In genomic region chr1:29044010-29044409, GRCh38 we compare ENCODE assay signal across 23 cellular contexts.
"Had no signal": no experiment of that assay in that cellular context is flagged by ENCODE, and none has a peak within 500 bp of the region (broad histone marks: within the 10 kb centered on the region; RNA-seq: fewer than 3 reads in every experiment).

No MANE protein-coding gene starts in this region.

- H3K27ac Mint-ChIP-seq: activated CD4-positive, alpha-beta T cell treated with anti-CD3 and anti-CD28 coated beads, Interleukin-2, amount 10 ng/mL, durations not matched to agents 24 days and 14 days; stimulated activated naive CD8-positive, alpha-beta T cell treated with anti-CD3 and anti-CD28 coated beads, Interleukin-15, amount 100 ng/mL, for 72 hours had no signal

- ATAC-seq: body of pancreas; gastrocnemius medialis; left lung; mucosa of descending colon; sciatic nerve; stimulated activated effector memory CD8-positive, alpha-beta T cell treated with anti-CD3 and anti-CD28 coated beads, Interleukin-12 subunit alpha, Interleukin-12 subunit beta, amount 100 ng/mL, for 72 hours; stimulated activated naive CD8-positive, alpha-beta T cell treated with anti-CD3 and anti-CD28 coated beads, Interleukin-15, amount 100 ng/mL, for 72 hours had no signal

- H3K4me1 ChIP-seq: body of pancreas, gastrocnemius medialis, left lung, thyroid gland, upper lobe of left lung had no signal

- DNase-seq: activated CD4-positive, alpha-beta memory T cell treated with anti-CD3 and anti-CD28 coated beads for 36 hours; activated CD4-positive, alpha-beta T cell treated with anti-CD3 and anti-CD28 coated beads, Interleukin-2, amount 10 ng/mL, durations not matched to agents 24 days and 14 days; activated CD4-positive, CD25-positive, alpha-beta regulatory T cell treated with anti-CD3 and anti-CD28 coated beads, Interleukin-2, amount 50 U/mL, for 72 hours; aorta; body of pancreas; dorsolateral prefrontal cortex; effector memory CD4-positive, alpha-beta T cell; gastrocnemius medialis; glutamatergic neuron; left lung; mucosa of descending colon; posterior cingulate gyrus; stimulated activated CD4-positive, alpha-beta T cell treated with anti-CD3 and anti-CD28 coated beads, Interleukin-4, amount 100 ng/mL, for 24 hours; stimulated activated naive CD8-positive, alpha-beta T cell treated with anti-CD3 and anti-CD28 coated beads, Interleukin-15, amount 100 ng/mL, for 72 hours; T-helper 2 cell; thyroid gland; upper lobe of left lung had no signal

- H3K27ac ChIP-seq: body of pancreas, coronary artery, dorsolateral prefrontal cortex, gastrocnemius medialis, left lung, skin epidermis, thyroid gland, upper lobe of left lung had no signal

- H3K27me3 Mint-ChIP-seq: activated CD4-positive, alpha-beta memory T cell treated with anti-CD3 and anti-CD28 coated beads for 36 hours; activated CD4-positive, alpha-beta T cell treated with anti-CD3 and anti-CD28 coated beads, Interleukin-2, amount 10 ng/mL, durations not matched to agents 24 days and 14 days; stimulated activated naive CD8-positive, alpha-beta T cell treated with anti-CD3 and anti-CD28 coated beads, Interleukin-15, amount 100 ng/mL, for 72 hours had no signal

- H3K27me3 ChIP-seq: body of pancreas, dorsolateral prefrontal cortex, gastrocnemius medialis, left lung, thyroid gland, upper lobe of left lung had no signal

- H3K4me3 Mint-ChIP-seq: activated CD4-positive, alpha-beta memory T cell treated with anti-CD3 and anti-CD28 coated beads for 36 hours; activated CD4-positive, alpha-beta T cell treated with anti-CD3 and anti-CD28 coated beads, Interleukin-2, amount 10 ng/mL, durations not matched to agents 24 days and 14 days; nephron; stimulated activated effector memory CD8-positive, alpha-beta T cell treated with anti-CD3 and anti-CD28 coated beads, Interleukin-12 subunit alpha, Interleukin-12 subunit beta, amount 100 ng/mL, for 72 hours; stimulated activated naive CD8-positive, alpha-beta T cell treated with anti-CD3 and anti-CD28 coated beads, Interleukin-15, amount 100 ng/mL, for 72 hours had no signal

- H3K9me3 Mint-ChIP-seq: activated CD4-positive, alpha-beta memory T cell treated with anti-CD3 and anti-CD28 coated beads for 36 hours; activated CD4-positive, alpha-beta T cell treated with anti-CD3 and anti-CD28 coated beads, Interleukin-2, amount 10 ng/mL, durations not matched to agents 24 days and 14 days; nephron; stimulated activated effector memory CD8-positive, alpha-beta T cell treated with anti-CD3 and anti-CD28 coated beads, Interleukin-12 subunit alpha, Interleukin-12 subunit beta, amount 100 ng/mL, for 72 hours; stimulated activated naive CD8-positive, alpha-beta T cell treated with anti-CD3 and anti-CD28 coated beads, Interleukin-15, amount 100 ng/mL, for 72 hours had no signal

- H3K4me3 ChIP-seq: body of pancreas, coronary artery, dorsolateral prefrontal cortex, gastrocnemius medialis, left lung, lung, mucosa of descending colon, skin epidermis, thyroid gland, upper lobe of left lung had no signal

- H3K9me3 ChIP-seq: body of pancreas, gastrocnemius medialis, left lung, mucosa of descending colon, thyroid gland, upper lobe of left lung had no signal
